Comparison of ENCODE assay signal across 8 cellular contexts in genomic region chr15:74835312-74835823, GRCh38. TPM values are rescaled to one million over a fixed set of nuclear protein-coding genes. Genes with fewer than 3 reads are reported as not detected.
A peak's percentile ranks its signal among the peaks of the same experiment; 100 is the strongest.
DNase-seq lines count a peak whose midpoint lies in the region; ATAC-seq and TF ChIP-seq lines count a peak whose summit lies in the region.

No MANE protein-coding gene starts in this region.

- peak overlapping the region; percentile 95 for H3K27ac Mint-ChIP-seq in GM23338

- H3K4me3 Mint-ChIP-seq in GM23338, result no peak overlapping the region

- peaks cover 18% of the 10 kb centered on the region for H3K27me3 Mint-ChIP-seq in GM23338 (ENCODE audit: insufficient read depth, low read depth, poor library complexity)

- H3K36me3 Mint-ChIP-seq in GM23338 (ENCODE audit: low read depth), result peaks cover 7% of the 10 kb centered on the region

- H3K36me3 ChIP-seq in GM23338 (ENCODE audit: insufficient read depth) (no peaks in the 10 kb centered on the region; the same call in 1 of the 2 replicates), Peyer's patch (peaks cover 0 to 37% (median 0%) of the 10 kb centered on the region in 3 donors), heart right ventricle (peaks cover 0 to 48% (median 9%) of the 10 kb centered on the region in 9 donors), gastrocnemius medialis (peaks cover 0 to 16% of the 10 kb centered on the region in 2 donors)

- no peaks in the 10 kb centered on the region; the same call in 1 of the 2 replicates for H4K20me1 ChIP-seq in GM23338 (replicated peaks; ENCODE audit: insufficient read depth)

- H3K27ac ChIP-seq in GM23338 (ENCODE audit: low read depth) (no peak overlapping the region), Peyer's patch (no peak overlapping the region), heart right ventricle (no peak overlapping the region), gastrocnemius medialis (no peak overlapping the region)

- no peaks in the 10 kb centered on the region for H3K4me1 ChIP-seq in GM23338 (ENCODE audit: insufficient read depth)
- peaks cover 0 to 29% (median 0%) of the 10 kb centered on the region in 4 donors for H3K4me1 ChIP-seq in Peyer's patch
- H3K4me1 ChIP-seq in heart right ventricle, result peaks cover 0 to 20% (median 8%) of the 10 kb centered on the region in 9 donors
- peaks cover 16 to 19% of the 10 kb centered on the region in 2 donors for H3K4me1 ChIP-seq in gastrocnemius medialis

- DNase-seq in AML-193 (lab: John Stamatoyannopoulos, UW) (peak; percentile 28 to 38), GM23338 (ENCODE audit: low spot score) (peak; percentile 96), Peyer's patch (peak; percentile 54 to 85 (median 78)), heart right ventricle (peak; percentile 49 to 69), gastrocnemius medialis (peak in 1 of 2 donors; percentile 56)
- peak; percentile 46 for DNase-seq in activated naive CD4-positive, alpha-beta T cell treated with anti-CD3 and anti-CD28 coated beads, Interleukin-2, amount 50 U/mL, for 16 hours

- WGBS in heart right ventricle, 2 donors, result 44 to 49% methylated on average over 5 of the region's 5 CpGs

- H3K27me3 ChIP-seq in GM23338 (ENCODE audit: insufficient read depth) (no peaks in the 10 kb centered on the region), Peyer's patch (no peaks in the 10 kb centered on the region), heart right ventricle (no peaks in the 10 kb centered on the region), gastrocnemius medialis (no peaks in the 10 kb centered on the region)

- no peaks in the 10 kb centered on the region for H3K79me2 ChIP-seq in GM23338 (replicated peaks; ENCODE audit: insufficient read depth)

- no peak overlapping the region for H3K4me3 ChIP-seq in GM23338
- H3K4me3 ChIP-seq in Peyer's patch, result no peak overlapping the region
- no peak overlapping the region for H3K4me3 ChIP-seq in heart right ventricle
- H3K4me3 ChIP-seq in gastrocnemius medialis, result no peak overlapping the region

- H3K9me3 ChIP-seq in Peyer's patch (no peaks in the 10 kb centered on the region), heart right ventricle (no peaks in the 10 kb centered on the region), gastrocnemius medialis (no peaks in the 10 kb centered on the region)

- ATAC-seq in GM23338 (peak; percentile 94), heart right ventricle (peak in 6 of 8 donors; percentile 30 to 51 (median 39)), gastrocnemius medialis (peak; percentile 40 to 57), HG02759 (IDR thresholded peaks at IDR 0.05; ENCODE audit: unreplicated experiment) (no peak), HG03196 (IDR thresholded peaks at IDR 0.05; ENCODE audit: unreplicated experiment) (no peak)

- H3K4me2 ChIP-seq in GM23338, result no peak overlapping the region

- peaks cover 21% of the 10 kb centered on the region for H3K4me1 Mint-ChIP-seq in GM23338

- H3F3A ChIP-seq in GM23338 (replicated peaks; ENCODE audit: low read depth), result peaks cover 4% of the 10 kb centered on the region; the same call in 1 of the 2 replicates

- H2AFZ ChIP-seq in GM23338, result no peak overlapping the region

- intact Hi-C loops in heart right ventricle (cut with DNase I) (loop anchor here in 3 of 10 donors (2.0 to 10.0 kb wide), 3 partner anchors 55 to 63 kb away; no protein-coding TSS in a partner anchor), gastrocnemius medialis (cut with DNase I; ENCODE audit: low total_unique reads) (loop anchor here (2.0 kb wide), 1 partner anchor 65 kb away; no protein-coding TSS in a partner anchor)

- in situ Hi-C loops in gastrocnemius medialis (cut with MboI; ENCODE audit: low sequenced_read_pairs in 4 of 4), result no loop called here

- TF ChIP-seq CTCF in GM23338 (conservative IDR thresholded peaks at IDR 0.05; ENCODE audit: low read depth in 2 of 2) (peak; percentile 88 to 98), Peyer's patch (IDR thresholded peaks at IDR 0.05) (peak; percentile 53 to 85 (median 70)), heart right ventricle (IDR thresholded peaks at IDR 0.05) (peak; percentile 53 to 83 (median 76)), gastrocnemius medialis (IDR thresholded peaks at IDR 0.05 in 4 of 5, conservative IDR thresholded peaks at IDR 0.05 in 1 of 5) (peak; percentile 61 to 80 (median 71))

- TF ChIP-seq POLR2A in Peyer's patch (IDR thresholded peaks at IDR 0.05) (no peak), gastrocnemius medialis (IDR thresholded peaks at IDR 0.05) (no peak)

- H3K9me3 Mint-ChIP-seq in GM23338, result no peaks in the 10 kb centered on the region; the same call in 2 of the 3 replicates

- H3K9me2 ChIP-seq in GM23338 (ENCODE audit: insufficient read depth), result no peaks in the 10 kb centered on the region

TF ChIP-seq in GM23338, 12 proteins besides CTCF, POLR2A, EP300 and RAD21:
- TF ChIP-seq CREB1 (CRISPR knock-in tag; IDR thresholded peaks at IDR 0.05; ENCODE audit: low read depth) (0 out of 2 replicates have a peak, but pooled peaks have one; percentile 14), STAT1 (IDR thresholded peaks at IDR 0.05; ENCODE audit: unreplicated experiment) (no peak)

RNA-seq across cellular contexts. Expression of gene ULK3, which starts 7.6 kb away (rescaled TPM):
- total RNA-seq in GM23338 (2014; rRNA removed; shearing (Covaris generic)), result 32.6 and 35.4 TPM in 2 replicates
- polyA plus RNA-seq in GM23338 (2016; fragmentation: Nextera tagmentation; extraction: Ambion mirVana), result 19.3 and 20.3 TPM in 2 replicates
- total RNA-seq in Peyer's patch, result 100 to 1,000 TPM; 194 to 508 (median 288) TPM
- 10 to 100 TPM; 21.3 to 44.0 (median 24.7) TPM for total RNA-seq in heart right ventricle
- polyA plus RNA-seq in heart right ventricle, result 10 to 100 TPM; 22.5 to 56.3 TPM
- total RNA-seq in gastrocnemius medialis, result 10 to 100 TPM; 39.0 to 56.5 (median 48.1) TPM

RNA-seq across cellular contexts. Expression of gene CPLX3, which starts 8.9 kb away (rescaled TPM):
- 0.62 and 0.66 TPM in 2 replicates for total RNA-seq in GM23338 (2014; rRNA removed; shearing (Covaris generic))
- 0.21 TPM in 1 of 2 replicates, not detected in the other for polyA plus RNA-seq in GM23338 (2016; fragmentation: Nextera tagmentation; extraction: Ambion mirVana)
- total RNA-seq in Peyer's patch, result not detected
- total RNA-seq in heart right ventricle, result 1 to 10 TPM in 7 of 10 donors, under 1 TPM in 2, not detected in 1; 0.64 to 6.1 (median 1.3) TPM
- polyA plus RNA-seq in heart right ventricle, result 10 to 100 TPM in 1 of 2 donors, under 1 TPM in 1; 0.04 to 14.6 TPM
- not detected for total RNA-seq in gastrocnemius medialis

RNA-seq across cellular contexts. Expression of gene LMAN1L, which starts 22.7 kb away (rescaled TPM):
- not detected in 2 replicates for total RNA-seq in GM23338 (2014; rRNA removed; shearing (Covaris generic))
- polyA plus RNA-seq in GM23338 (2016; fragmentation: Nextera tagmentation; extraction: Ambion mirVana), result not detected in 2 replicates
- total RNA-seq in Peyer's patch, result not detected
- total RNA-seq in heart right ventricle, result 10 to 100 TPM in 4 of 10 donors, 1 to 10 TPM in 6; 6.3 to 47.4 (median 9.0) TPM
- polyA plus RNA-seq in heart right ventricle, result 10 to 100 TPM in 1 of 2 donors, under 1 TPM in 1; 0.03 to 18.4 TPM
- total RNA-seq in gastrocnemius medialis, result not detected

RNA-seq across cellular contexts. Expression of gene SCAMP2, which starts 37.8 kb away (rescaled TPM):
- total RNA-seq in GM23338 (2014; rRNA removed; shearing (Covaris generic)), result 51.3 and 64.9 TPM in 2 replicates
- polyA plus RNA-seq in GM23338 (2016; fragmentation: Nextera tagmentation; extraction: Ambion mirVana) (34.7 and 35.8 TPM in 2 replicates), heart right ventricle (10 to 100 TPM; 30.9 to 76.7 TPM)
- total RNA-seq in Peyer's patch (100 to 1,000 TPM in 3 of 4 donors, 10 to 100 TPM in 1; 60.2 to 206 (median 151) TPM), heart right ventricle (10 to 100 TPM; 28.0 to 64.3 (median 39.1) TPM), gastrocnemius medialis (100 to 1,000 TPM in 1 of 4 donors, 10 to 100 TPM in 3; 46.3 to 122 (median 74.3) TPM)

RNA-seq across cellular contexts. Expression of gene CSK, which starts 53.5 kb away (rescaled TPM):
- 27.5 and 29.9 TPM in 2 replicates for total RNA-seq in GM23338 (2014; rRNA removed; shearing (Covaris generic))
- polyA plus RNA-seq in GM23338 (2016; fragmentation: Nextera tagmentation; extraction: Ambion mirVana), result 13.6 and 16.5 TPM in 2 replicates
- total RNA-seq in Peyer's patch, result 100 to 1,000 TPM in 1 of 4 donors, 10 to 100 TPM in 3; 53.8 to 122 (median 66.2) TPM
- 10 to 100 TPM; 20.3 to 48.6 (median 24.8) TPM for total RNA-seq in heart right ventricle
- polyA plus RNA-seq in heart right ventricle, result 10 to 100 TPM; 19.7 to 35.2 TPM
- total RNA-seq in gastrocnemius medialis, result 10 to 100 TPM in 2 of 4 donors, 1 to 10 TPM in 2; 6.4 to 11.7 (median 10.8) TPM

Comparison
In these comparisons a context has a peak if more than half of its experiments do, and no peak if none do; other contexts are left out.
1. ATAC-seq: peak in GM23338 (single experiment), heart right ventricle (6 of 8) and gastrocnemius medialis (2 of 2); none in HG02759 (single experiment) and HG03196 (single experiment).
2. Peak in every context shown above with its lines, with median percentiles within 50 percentile points of each other: CTCF ChIP-seq.